Comparison of ENCODE assay signal across 10 cellular contexts in the genomic region with DNA sequence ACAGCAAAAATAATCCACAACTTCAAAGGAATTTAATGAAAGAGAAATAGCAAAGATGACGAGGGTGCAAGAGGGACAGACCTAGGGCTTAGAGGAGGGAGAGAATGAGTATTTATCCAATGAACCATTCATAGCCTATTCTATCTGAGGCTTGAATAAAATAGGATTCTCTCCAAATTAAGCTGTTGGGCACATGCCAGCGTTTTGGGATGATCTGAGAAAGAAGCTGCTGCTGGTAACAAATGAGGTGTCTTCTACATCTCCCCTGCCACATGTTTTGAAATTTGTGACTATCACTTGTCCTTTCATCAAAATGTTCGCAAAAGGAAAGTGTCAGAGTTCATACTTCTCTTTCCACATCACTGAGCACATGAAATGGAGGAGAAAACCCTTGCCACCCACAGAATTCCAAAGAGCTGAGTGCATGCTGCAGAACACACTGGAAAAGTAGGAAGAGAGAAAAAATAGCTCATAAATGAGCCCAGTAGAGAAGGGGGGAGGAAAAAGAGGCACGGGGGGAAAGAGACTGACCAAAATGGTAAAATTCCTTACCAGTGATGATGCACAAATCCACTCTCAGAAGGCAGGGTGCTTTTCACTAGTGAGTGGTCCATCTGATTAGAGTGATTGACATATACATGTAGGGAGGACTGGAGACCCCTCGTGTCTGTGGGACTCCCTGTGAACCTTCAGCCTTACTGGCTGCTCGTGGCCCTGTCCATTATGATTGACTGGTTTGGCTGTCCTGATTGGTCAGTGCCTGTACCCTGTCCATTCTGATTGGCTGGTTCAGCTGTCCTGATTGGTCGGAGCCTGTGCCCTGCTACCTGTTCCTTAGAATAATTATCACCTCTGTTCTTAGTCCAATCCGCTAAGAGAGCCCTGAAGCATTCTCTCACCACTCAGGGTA.
DNase-seq lines count a peak whose midpoint lies in the region; TF ChIP-seq lines count a peak whose summit lies in the region.
"Had no signal": no experiment of that assay in that cellular context is flagged by ENCODE, and none has a peak within 500 bp of the region (broad histone marks: within the 10 kb centered on the region; RNA-seq: fewer than 3 reads in every experiment).

No MANE protein-coding gene starts in this region.

- DNase-seq in GM03348 (ENCODE audit: low spot score), result peak; percentile 83
- DNase-seq in glomerular visceral epithelial cell (ENCODE audit: extremely low spot score), result peak; percentile 96
- no peak for DNase-seq in stimulated activated naive CD4-positive, alpha-beta T cell (lab: John Stamatoyannopoulos, UW)
- no peak for DNase-seq in DMS79 treated with DMSO at 0.1 percent for 48 hours (lab: John Stamatoyannopoulos, UW)
- no peak for DNase-seq in activated CD8-positive, alpha-beta memory T cell treated with anti-CD3 and anti-CD28 coated beads for 24 hours
- DNase-seq in NCI-H2029 (lab: John Stamatoyannopoulos, UW), result no peak
- DNase-seq: activated B cell treated with CpG ODN at 0.5 μM for 24 hours, GF-D8 had no signal

- H3K4me1 ChIP-seq in skeletal muscle satellite cell (ENCODE audit: control insufficient read depth, insufficient read depth, low read length), result peaks cover 28% of the 10 kb centered on the region

- peak overlapping the region; percentile 41 for H3K4me3 ChIP-seq in WI38 (ENCODE audit: low read depth, low read length)
- peak overlapping the region; percentile 48 for H3K4me3 ChIP-seq in skeletal muscle satellite cell (ENCODE audit: low read length)

- H3K36me3 ChIP-seq in skeletal muscle satellite cell (ENCODE audit: insufficient read depth, low read length), result no peaks in the 10 kb centered on the region

- no peak for TF ChIP-seq CTCF in WI38 (IDR thresholded peaks at IDR 0.05; ENCODE audit: low read depth, low read length)

- no peaks in the 10 kb centered on the region for H3K27me3 ChIP-seq in skeletal muscle satellite cell (ENCODE audit: control insufficient read depth, insufficient read depth, low read length)

- H3K4me2 ChIP-seq in skeletal muscle satellite cell (ENCODE audit: low read length), result peak overlapping the region; percentile 64

- H3K9me3 ChIP-seq in skeletal muscle satellite cell (replicated peaks; ENCODE audit: low read length), result no peaks in the 10 kb centered on the region

- peak overlapping the region; percentile 69 for H3K9ac ChIP-seq in skeletal muscle satellite cell (ENCODE audit: low read depth, low read length)

Comparison
In these comparisons a context has a peak if more than half of its experiments do, and no peak if none do; other contexts are left out.
1. DNase-seq: peak in GM03348 (single experiment) and glomerular visceral epithelial cell (single experiment); none in stimulated activated naive CD4-positive, alpha-beta T cell (0 of 6), DMS79 treated with DMSO at 0.1 percent for 48 hours (single experiment), activated CD8-positive, alpha-beta memory T cell treated with anti-CD3 and anti-CD28 coated beads for 24 hours (single experiment) and NCI-H2029 (single experiment).